ENCODE assay signal across 1 cellular context in genomic region chr7:75716992-75717626, GRCh38.
TF ChIP-seq lines count a peak whose summit lies in the region.

No MANE protein-coding gene starts in this region.

TF ChIP-seq in WTC11, 78 proteins besides CTCF, POLR2A, EP300 and RAD21 (continued from another document):
- TF ChIP-seq, protein P1, sequence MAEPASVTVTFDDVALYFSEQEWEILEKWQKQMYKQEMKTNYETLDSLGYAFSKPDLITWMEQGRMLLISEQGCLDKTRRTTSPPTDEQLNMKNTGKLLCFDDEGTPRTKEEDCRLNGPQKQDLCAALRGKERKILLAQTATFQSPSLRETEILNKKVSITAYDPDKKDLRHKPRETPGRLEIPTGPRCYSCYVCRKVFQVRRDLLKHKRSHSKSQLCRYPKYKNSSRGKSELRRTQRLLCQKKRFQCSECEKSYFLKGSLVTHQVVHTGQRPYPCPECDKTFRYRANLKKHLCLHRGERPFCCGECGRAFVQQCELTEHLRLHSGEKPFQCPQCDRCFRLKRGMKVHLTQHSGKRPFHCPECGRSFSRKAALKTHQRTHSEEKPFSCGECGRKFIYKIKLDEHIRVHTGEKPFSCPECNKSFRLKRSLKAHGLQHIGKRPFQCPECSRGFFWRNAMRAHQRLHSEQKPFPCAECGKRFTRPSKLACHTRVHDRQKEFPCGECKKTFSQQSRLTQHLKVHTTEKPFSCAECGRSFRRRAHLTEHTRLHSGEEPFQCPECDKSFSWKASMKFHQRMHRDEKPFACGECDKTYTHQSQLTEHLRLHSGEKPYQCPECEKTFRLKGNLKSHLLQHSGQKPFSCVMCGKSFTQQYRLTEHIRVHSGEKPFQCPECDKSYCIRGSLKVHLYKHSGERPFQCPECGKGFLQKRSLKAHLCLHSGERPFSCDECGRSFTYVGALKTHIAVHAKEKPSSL (CRISPR knock-in tag; conservative IDR thresholded peaks at IDR 0.05): no peak
- no peak for TF ChIP-seq PREB (CRISPR knock-in tag; IDR thresholded peaks at IDR 0.05; ENCODE audit: borderline replicate concordance)
- TF ChIP-seq ZBTB43 (CRISPR knock-in tag; IDR thresholded peaks at IDR 0.05): no peak
- no peak for TF ChIP-seq CDX4 (CRISPR knock-in tag; IDR thresholded peaks at IDR 0.05; ENCODE audit: borderline replicate concordance)
